Comparison of ENCODE assay signal across 33 cellular contexts in the genomic region with DNA sequence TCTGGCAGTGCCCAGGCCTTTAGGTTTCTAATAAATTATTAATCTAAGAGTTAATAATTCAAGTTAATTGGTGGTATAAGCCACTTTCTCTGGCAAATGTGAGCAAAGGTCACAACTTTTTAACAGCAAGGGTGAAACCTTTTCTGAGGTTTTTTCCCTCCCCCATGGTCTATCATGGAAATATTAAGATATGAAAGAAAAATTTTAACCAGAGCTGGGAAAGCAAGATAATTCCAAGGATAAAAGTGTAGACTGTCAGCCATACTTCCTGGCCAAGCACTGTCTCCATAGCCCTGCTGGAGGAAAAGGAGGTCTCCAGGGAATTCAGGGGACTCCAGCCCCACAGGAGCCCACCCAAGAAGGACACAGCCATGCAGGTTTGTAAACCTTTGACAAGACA.
"Had no signal": no experiment of that assay in that cellular context is flagged by ENCODE, and none has a peak within 500 bp of the region (broad histone marks: within the 10 kb centered on the region; RNA-seq: fewer than 3 reads in every experiment).

No MANE protein-coding gene starts in this region.

- H3K9me3 ChIP-seq: adrenal gland had no signal

- ATAC-seq: activated CD4-positive, alpha-beta T cell treated with anti-CD3 and anti-CD28 coated beads for 36 hours; activated CD8-positive, alpha-beta memory T cell treated with anti-CD3 and anti-CD28 coated beads, Interleukin-2, amount 10 ng/mL, durations not matched to agents 7 days and 5 days; activated CD8-positive, alpha-beta T cell treated with anti-CD3 and anti-CD28 coated beads, Interleukin-2, amount 10 ng/mL, durations not matched to agents 7 days and 5 days; activated naive CD4-positive, alpha-beta T cell treated with anti-CD3 and anti-CD28 coated beads, Interleukin-2, amount 50 U/mL, for 72 hours had no signal

- DNase-seq: activated B cell treated with CpG ODN at 0.5 μM for 24 hours; activated CD4-positive, alpha-beta memory T cell treated with anti-CD3 and anti-CD28 coated beads, Interleukin-2, amount 10 ng/mL, durations not matched to agents 7 days and 5 days; activated CD4-positive, alpha-beta T cell treated with anti-CD3 and anti-CD28 coated beads for 1 hour; activated CD4-positive, alpha-beta T cell treated with anti-CD3 and anti-CD28 coated beads for 36 hours; activated CD4-positive, alpha-beta T cell treated with anti-CD3 and anti-CD28 coated beads for 48 hours; activated CD4-positive, alpha-beta T cell treated with anti-CD3 and anti-CD28 coated beads, Interleukin-2, amount 10 ng/mL, durations not matched to agents 7 days and 5 days; activated CD4-positive, alpha-beta T cell treated with anti-CD3 and anti-CD28 coated beads, Interleukin-2, amount 50 U/mL, for 48 hours; activated CD8-positive, alpha-beta memory T cell treated with anti-CD3 and anti-CD28 coated beads for 24 hours; activated CD8-positive, alpha-beta memory T cell treated with anti-CD3 and anti-CD28 coated beads, Interleukin-2, amount 10 ng/mL, durations not matched to agents 7 days and 5 days; activated CD8-positive, alpha-beta memory T cell treated with anti-CD3 and anti-CD28 coated beads, Interleukin-2, amount 50 U/mL, for 48 hours; activated CD8-positive, alpha-beta T cell treated with anti-CD3 and anti-CD28 coated beads, Interleukin-2, amount 10 ng/mL, durations not matched to agents 7 days and 5 days; activated effector memory CD4-positive, alpha-beta T cell treated with anti-CD3 and anti-CD28 coated beads, Interleukin-2, amount 50 U/mL, for 16 hours; activated gamma-delta T cell treated with Interleukin-2 at 50 U/mL for 16 hours; activated naive CD4-positive, alpha-beta T cell; activated naive CD4-positive, alpha-beta T cell treated with anti-CD3 and anti-CD28 coated beads for 36 hours; activated naive CD4-positive, alpha-beta T cell treated with anti-CD3 and anti-CD28 coated beads, Interleukin-2, amount 50 U/mL, for 16 hours; activated naive CD8-positive, alpha-beta T cell treated with anti-CD3 and anti-CD28 coated beads for 36 hours; activated T-cell treated with anti-CD3 and anti-CD28 coated beads, Interleukin-2, amount 50 U/mL, for 24 hours; activated T-cell treated with anti-CD3 and anti-CD28 coated beads, Interleukin-2, amount 50 U/mL, for 48 hours; adrenal gland; amniotic stem cell; aorta; caudate nucleus; SW 1271; T-helper 1 cell; T-helper 2 cell; T-helper 9 cell had no signal

- H3K27me3 ChIP-seq: adrenal gland, cardiac muscle cell had no signal

- H3K36me3 ChIP-seq: adrenal gland, cardiac muscle cell had no signal

- H3K4me3 ChIP-seq: adrenal gland, cardiac muscle cell had no signal

- FAIRE-seq: astrocyte, bronchial epithelial cell, TTC549 had no signal

- H3K27ac ChIP-seq: adrenal gland, cardiac muscle cell, VCaP had no signal
